1 cellular context compared by ENCODE assay signal in genomic region chr7:8931906-8932646, GRCh38.
TF ChIP-seq lines count a peak whose summit lies in the region.

No MANE protein-coding gene starts in this region.

TF ChIP-seq in GM23338, 12 proteins besides CTCF, POLR2A, EP300 and RAD21 (continued from another document):
- TF ChIP-seq POLR2AphosphoS5 (IDR thresholded peaks at IDR 0.05; ENCODE audit: low read depth) (no peak), ZNF114 (CRISPR knock-in tag; IDR thresholded peaks at IDR 0.05) (no peak), CREB1 (CRISPR knock-in tag; IDR thresholded peaks at IDR 0.05; ENCODE audit: low read depth) (no peak), ZNF331 (CRISPR knock-in tag; IDR thresholded peaks at IDR 0.05; ENCODE audit: low read depth) (no peak), NANOG (IDR thresholded peaks at IDR 0.05; ENCODE audit: borderline replicate concordance) (no peak), EZH2phosphoT487 (IDR thresholded peaks at IDR 0.05; ENCODE audit: unreplicated experiment) (no peak)
- TF ChIP-seq, protein P1, sequence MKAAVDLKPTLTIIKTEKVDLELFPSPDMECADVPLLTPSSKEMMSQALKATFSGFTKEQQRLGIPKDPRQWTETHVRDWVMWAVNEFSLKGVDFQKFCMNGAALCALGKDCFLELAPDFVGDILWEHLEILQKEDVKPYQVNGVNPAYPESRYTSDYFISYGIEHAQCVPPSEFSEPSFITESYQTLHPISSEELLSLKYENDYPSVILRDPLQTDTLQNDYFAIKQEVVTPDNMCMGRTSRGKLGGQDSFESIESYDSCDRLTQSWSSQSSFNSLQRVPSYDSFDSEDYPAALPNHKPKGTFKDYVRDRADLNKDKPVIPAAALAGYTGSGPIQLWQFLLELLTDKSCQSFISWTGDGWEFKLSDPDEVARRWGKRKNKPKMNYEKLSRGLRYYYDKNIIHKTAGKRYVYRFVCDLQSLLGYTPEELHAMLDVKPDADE (IDR thresholded peaks at IDR 0.05), result no peak
- TF ChIP-seq, protein P2, sequence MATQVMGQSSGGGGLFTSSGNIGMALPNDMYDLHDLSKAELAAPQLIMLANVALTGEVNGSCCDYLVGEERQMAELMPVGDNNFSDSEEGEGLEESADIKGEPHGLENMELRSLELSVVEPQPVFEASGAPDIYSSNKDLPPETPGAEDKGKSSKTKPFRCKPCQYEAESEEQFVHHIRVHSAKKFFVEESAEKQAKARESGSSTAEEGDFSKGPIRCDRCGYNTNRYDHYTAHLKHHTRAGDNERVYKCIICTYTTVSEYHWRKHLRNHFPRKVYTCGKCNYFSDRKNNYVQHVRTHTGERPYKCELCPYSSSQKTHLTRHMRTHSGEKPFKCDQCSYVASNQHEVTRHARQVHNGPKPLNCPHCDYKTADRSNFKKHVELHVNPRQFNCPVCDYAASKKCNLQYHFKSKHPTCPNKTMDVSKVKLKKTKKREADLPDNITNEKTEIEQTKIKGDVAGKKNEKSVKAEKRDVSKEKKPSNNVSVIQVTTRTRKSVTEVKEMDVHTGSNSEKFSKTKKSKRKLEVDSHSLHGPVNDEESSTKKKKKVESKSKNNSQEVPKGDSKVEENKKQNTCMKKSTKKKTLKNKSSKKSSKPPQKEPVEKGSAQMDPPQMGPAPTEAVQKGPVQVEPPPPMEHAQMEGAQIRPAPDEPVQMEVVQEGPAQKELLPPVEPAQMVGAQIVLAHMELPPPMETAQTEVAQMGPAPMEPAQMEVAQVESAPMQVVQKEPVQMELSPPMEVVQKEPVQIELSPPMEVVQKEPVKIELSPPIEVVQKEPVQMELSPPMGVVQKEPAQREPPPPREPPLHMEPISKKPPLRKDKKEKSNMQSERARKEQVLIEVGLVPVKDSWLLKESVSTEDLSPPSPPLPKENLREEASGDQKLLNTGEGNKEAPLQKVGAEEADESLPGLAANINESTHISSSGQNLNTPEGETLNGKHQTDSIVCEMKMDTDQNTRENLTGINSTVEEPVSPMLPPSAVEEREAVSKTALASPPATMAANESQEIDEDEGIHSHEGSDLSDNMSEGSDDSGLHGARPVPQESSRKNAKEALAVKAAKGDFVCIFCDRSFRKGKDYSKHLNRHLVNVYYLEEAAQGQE (IDR thresholded peaks at IDR 0.05; ENCODE audit: unreplicated experiment), result no peak
